ENCODE assay signal across 20 cellular contexts in genomic region chrX:122188751-122189150, GRCh38.
"Had no signal": no experiment of that assay in that cellular context is flagged by ENCODE, and none has a peak within 500 bp of the region (broad histone marks: within the 10 kb centered on the region; RNA-seq: fewer than 3 reads in every experiment).

No MANE protein-coding gene starts in this region.

- H3K4me1 Mint-ChIP-seq: naive thymus-derived CD8-positive, alpha-beta T cell; stimulated activated naive CD8-positive, alpha-beta T cell treated with anti-CD3 and anti-CD28 coated beads, Interleukin-15, amount 100 ng/mL, for 72 hours; T-helper 17 cell had no signal

- H3K4me3 Mint-ChIP-seq: effector memory CD8-positive, alpha-beta T cell; naive thymus-derived CD8-positive, alpha-beta T cell; stimulated activated naive CD8-positive, alpha-beta T cell treated with anti-CD3 and anti-CD28 coated beads, Interleukin-15, amount 100 ng/mL, for 72 hours; T-helper 17 cell had no signal

- H3K4me2 ChIP-seq: smooth muscle cell had no signal

- H3K4me1 ChIP-seq: pancreas, suprapubic skin, transverse colon, uterus had no signal

- H3K27me3 ChIP-seq: pancreas, suprapubic skin, transverse colon, uterus had no signal

- DNase-seq: activated CD4-positive, alpha-beta T cell treated with anti-CD3 and anti-CD28 coated beads for 1 hour; activated CD8-positive, alpha-beta memory T cell treated with anti-CD3 and anti-CD28 coated beads for 24 hours; activated CD8-positive, alpha-beta memory T cell treated with anti-CD3 and anti-CD28 coated beads, Interleukin-2, amount 50 U/mL, for 48 hours; activated effector memory CD4-positive, alpha-beta T cell treated with anti-CD3 and anti-CD28 coated beads, Interleukin-2, amount 50 U/mL, for 16 hours; activated naive CD4-positive, alpha-beta T cell treated with anti-CD3 and anti-CD28 coated beads, Interleukin-2, amount 50 U/mL, for 16 hours; activated T-cell treated with anti-CD3 and anti-CD28 coated beads, Interleukin-2, amount 50 U/mL, for 48 hours; effector memory CD8-positive, alpha-beta T cell; mesendoderm; naive thymus-derived CD8-positive, alpha-beta T cell; pancreas; stimulated activated CD4-positive, alpha-beta T cell treated with anti-CD3 and anti-CD28 coated beads, Interleukin-4, amount 100 ng/mL, for 1 hour; stimulated activated naive CD8-positive, alpha-beta T cell treated with anti-CD3 and anti-CD28 coated beads, Interleukin-15, amount 100 ng/mL, for 72 hours; T-helper 17 cell; transverse colon; uterus; WERI-Rb-1 had no signal

- FAIRE-seq: pancreas had no signal

- ATAC-seq: effector memory CD8-positive, alpha-beta T cell; naive thymus-derived CD8-positive, alpha-beta T cell; pancreas; sciatic nerve; stimulated activated naive CD8-positive, alpha-beta T cell treated with anti-CD3 and anti-CD28 coated beads, Interleukin-15, amount 100 ng/mL, for 72 hours; T-helper 17 cell had no signal

- H3K9me3 ChIP-seq: pancreas, suprapubic skin, transverse colon, uterus had no signal

- H3K27ac ChIP-seq: epithelial cell of prostate, pancreas, suprapubic skin, transverse colon, uterus, WERI-Rb-1 had no signal

- H3K36me3 ChIP-seq: pancreas, suprapubic skin, transverse colon, uterus, WERI-Rb-1 had no signal

- H3K27me3 Mint-ChIP-seq: effector memory CD8-positive, alpha-beta T cell; naive thymus-derived CD8-positive, alpha-beta T cell; stimulated activated naive CD8-positive, alpha-beta T cell treated with anti-CD3 and anti-CD28 coated beads, Interleukin-15, amount 100 ng/mL, for 72 hours; T-helper 17 cell had no signal

- H3K27ac Mint-ChIP-seq: effector memory CD8-positive, alpha-beta T cell; naive thymus-derived CD8-positive, alpha-beta T cell; stimulated activated naive CD8-positive, alpha-beta T cell treated with anti-CD3 and anti-CD28 coated beads, Interleukin-15, amount 100 ng/mL, for 72 hours; T-helper 17 cell had no signal

- H3K4me3 ChIP-seq: pancreas, smooth muscle cell, suprapubic skin, transverse colon, uterus had no signal
